1 cellular context compared by ENCODE assay signal in genomic region chr5:159174511-159175168, GRCh38.
TF ChIP-seq lines count a peak whose summit lies in the region.

No MANE protein-coding gene starts in this region.

TF ChIP-seq in endothelial cell of umbilical vein, 7 proteins besides CTCF, POLR2A, EP300 and RAD21:
- TF ChIP-seq MAX (IDR thresholded peaks at IDR 0.05; ENCODE audit: insufficient read depth, insufficient read length) (no peak), EZH2 (IDR thresholded peaks at IDR 0.05; ENCODE audit: borderline replicate concordance, low read depth, low read length, severe bottlenecking) (no peak), MYC (IDR thresholded peaks at IDR 0.05; ENCODE audit: low read depth, low read length) (no peak), JUN (IDR thresholded peaks at IDR 0.05; ENCODE audit: borderline replicate concordance, insufficient read depth, insufficient read length, low read depth) (no peak), FOS (IDR thresholded peaks at IDR 0.05; ENCODE audit: borderline replicate concordance, insufficient read depth, low read length) (no peak), GATA2 (IDR thresholded peaks at IDR 0.05; ENCODE audit: insufficient read depth, insufficient read length, low read depth, low read length) (no peak), POLR2AphosphoS5 (IDR thresholded peaks at IDR 0.05; ENCODE audit: insufficient read depth, low read depth, low read length) (no peak)
